10 cellular contexts compared by ENCODE assay signal in genomic region chr15:57565326-57565725, GRCh38. TPM values are rescaled to one million over a fixed set of nuclear protein-coding genes. Genes with fewer than 3 reads are reported as not detected.
DNase-seq lines count a peak whose midpoint lies in the region; ATAC-seq and TF ChIP-seq lines count a peak whose summit lies in the region.
"Had no signal": no experiment of that assay in that cellular context is flagged by ENCODE, and none has a peak within 500 bp of the region (broad histone marks: within the 10 kb centered on the region; RNA-seq: fewer than 3 reads in every experiment).

No MANE protein-coding gene starts in this region.

- H3K4me3 ChIP-seq in heart left ventricle (no peak overlapping the region), colonic mucosa (no peak overlapping the region)
- H3K4me3 ChIP-seq: PC-9 had no signal

- ATAC-seq in heart left ventricle, result no peak
- ATAC-seq in Right ventricle myocardium superior (ENCODE audit: poor library complexity), result no peak
- no peak for ATAC-seq in sciatic nerve

- H3K4me1 Mint-ChIP-seq in T-helper 2 cell treated with Interferon-gamma antibody and Interleukin-4, amounts not matched to agents 5 μg/mL and 100 μg/mL, for 36 hours (ENCODE audit: low read depth), result peaks cover 29% of the 10 kb centered on the region
- peaks cover 48% of the 10 kb centered on the region for H3K4me1 Mint-ChIP-seq in stimulated activated naive CD8-positive, alpha-beta T cell treated with anti-CD3 and anti-CD28 coated beads, Interleukin-15, Interleukin-2, amounts not matched to agents 100 ng/mL and 50 ng/mL, for 24 hours (ENCODE audit: low read depth)

- H3K27me3 ChIP-seq in heart left ventricle (no peaks in the 10 kb centered on the region), colonic mucosa (no peaks in the 10 kb centered on the region)

- H3K27me3 Mint-ChIP-seq in T-helper 2 cell treated with Interferon-gamma antibody and Interleukin-4, amounts not matched to agents 5 μg/mL and 100 μg/mL, for 36 hours (ENCODE audit: low read depth), result peaks cover 10% of the 10 kb centered on the region
- peaks cover 19% of the 10 kb centered on the region for H3K27me3 Mint-ChIP-seq in stimulated activated naive CD8-positive, alpha-beta T cell treated with anti-CD3 and anti-CD28 coated beads, Interleukin-15, Interleukin-2, amounts not matched to agents 100 ng/mL and 50 ng/mL, for 24 hours

- H3K27ac ChIP-seq in heart left ventricle (peak overlapping the region; percentile 34 to 88 (median 56)), colonic mucosa (peak overlapping the region; percentile 62)
- H3K27ac ChIP-seq: parathyroid adenoma, PC-9 had no signal

- intact Hi-C loops in heart left ventricle (cut with DNase I), result loop anchor here in 5 of 10 donors (1.0 to 10.0 kb wide), 6 partner anchors 30 to 619 kb away; partner anchors contain the start of gene POLR2M (in 1 of the 5)
- intact Hi-C loops in Right ventricle myocardium superior (cut with DNase I), result no loop called here
- intact Hi-C loops in colonic mucosa (cut with DNase I), result no loop called here
- intact Hi-C loops in sciatic nerve (cut with DNase I), result no loop called here

- DNase-seq in heart left ventricle (no peak), Right ventricle myocardium superior (no peak), colonic mucosa (peak; percentile 76), germinal center (ENCODE audit: low spot score) (no peak), sciatic nerve (ENCODE audit: low spot score) (no peak), OCI-M2 (lab: John Stamatoyannopoulos, UW; ENCODE audit: unreplicated experiment) (no peak)
- DNase-seq in T-helper 2 cell treated with Interferon-gamma antibody and Interleukin-4, amounts not matched to agents 5 μg/mL and 100 μg/mL, for 36 hours (ENCODE audit: low spot score), result peak; percentile 19
- DNase-seq: PC-9 had no signal

- H3K4me3 Mint-ChIP-seq in T-helper 2 cell treated with Interferon-gamma antibody and Interleukin-4, amounts not matched to agents 5 μg/mL and 100 μg/mL, for 36 hours, result peak overlapping the region; percentile 21
- peak overlapping the region; percentile 47 for H3K4me3 Mint-ChIP-seq in stimulated activated naive CD8-positive, alpha-beta T cell treated with anti-CD3 and anti-CD28 coated beads, Interleukin-15, Interleukin-2, amounts not matched to agents 100 ng/mL and 50 ng/mL, for 24 hours

- H3K36me3 ChIP-seq in heart left ventricle (no peaks in the 10 kb centered on the region), colonic mucosa (no peaks in the 10 kb centered on the region)

- H3K27ac Mint-ChIP-seq in T-helper 2 cell treated with Interferon-gamma antibody and Interleukin-4, amounts not matched to agents 5 μg/mL and 100 μg/mL, for 36 hours, result peak overlapping the region; percentile 0
- peak overlapping the region; percentile 56 for H3K27ac Mint-ChIP-seq in stimulated activated naive CD8-positive, alpha-beta T cell treated with anti-CD3 and anti-CD28 coated beads, Interleukin-15, Interleukin-2, amounts not matched to agents 100 ng/mL and 50 ng/mL, for 24 hours

- H3K36me3 Mint-ChIP-seq in T-helper 2 cell treated with Interferon-gamma antibody and Interleukin-4, amounts not matched to agents 5 μg/mL and 100 μg/mL, for 36 hours (ENCODE audit: low read depth), result no peaks in the 10 kb centered on the region
- peaks cover 4% of the 10 kb centered on the region for H3K36me3 Mint-ChIP-seq in stimulated activated naive CD8-positive, alpha-beta T cell treated with anti-CD3 and anti-CD28 coated beads, Interleukin-15, Interleukin-2, amounts not matched to agents 100 ng/mL and 50 ng/mL, for 24 hours (ENCODE audit: low read depth)

- H3K9me3 ChIP-seq in heart left ventricle, result no peaks in the 10 kb centered on the region
- H3K9me3 ChIP-seq in colonic mucosa, result no peaks in the 10 kb centered on the region

- no peak for TF ChIP-seq POLR2A in heart left ventricle (IDR thresholded peaks at IDR 0.05)

- peak overlapping the region; percentile 3 to 35 for H3K9ac ChIP-seq in colonic mucosa (ENCODE audit: low read depth in 2 of 2, low read length in 2 of 2)
- H3K9ac ChIP-seq: parathyroid adenoma had no signal

- H3K4me1 ChIP-seq in heart left ventricle, result peaks cover 0 to 45% (median 23%) of the 10 kb centered on the region in 12 donors
- peaks cover 5% of the 10 kb centered on the region for H3K4me1 ChIP-seq in colonic mucosa
- H3K4me1 ChIP-seq: parathyroid adenoma had no signal

- H3K9me3 Mint-ChIP-seq in T-helper 2 cell treated with Interferon-gamma antibody and Interleukin-4, amounts not matched to agents 5 μg/mL and 100 μg/mL, for 36 hours, result no peaks in the 10 kb centered on the region
- H3K9me3 Mint-ChIP-seq in stimulated activated naive CD8-positive, alpha-beta T cell treated with anti-CD3 and anti-CD28 coated beads, Interleukin-15, Interleukin-2, amounts not matched to agents 100 ng/mL and 50 ng/mL, for 24 hours, result peaks cover 4% of the 10 kb centered on the region

- WGBS in heart left ventricle, 4 donors, result 24 to 35% (median 28%) methylated on average over 11 of the region's 11 CpGs

- TF ChIP-seq CTCF in heart left ventricle (IDR thresholded peaks at IDR 0.05), result no peak
- TF ChIP-seq CTCF in colonic mucosa (IDR thresholded peaks at IDR 0.05), result no peak

RNA-seq across cellular contexts. Expression of gene MYZAP, which starts 26.4 kb away (rescaled TPM):
- total RNA-seq in heart left ventricle (1,000 to 10,000 TPM in 2 of 9 donors, 100 to 1,000 TPM in 7; 359 to 1,065 (median 670) TPM), Right ventricle myocardium superior (966 TPM), colonic mucosa (10 to 100 TPM; 11.7 to 12.2 TPM), sciatic nerve (3.7 TPM)
- 100 to 1,000 TPM; 280 to 506 TPM for polyA plus RNA-seq in heart left ventricle

Comparison
In these comparisons a context has a peak if more than half of its experiments do, and no peak if none do; other contexts are left out.
1. DNase-seq: peak in T-helper 2 cell treated with Interferon-gamma antibody and Interleukin-4, amounts not matched to agents 5 μg/mL and 100 μg/mL, for 36 hours (single experiment) and colonic mucosa (single experiment); none in heart left ventricle (0 of 5), Right ventricle myocardium superior (single experiment), germinal center (single experiment), sciatic nerve (single experiment) and OCI-M2 (single experiment).
2. RNA of gene MYZAP, which starts 26.4 kb away (total RNA-seq): 966 TPM in Right ventricle myocardium superior (single experiment) and 359 to 1,065 TPM in heart left ventricle; 11.7 to 12.2 TPM in colonic mucosa and 3.7 TPM in sciatic nerve (single experiment); every median in the first group is over 10 times any median in the second.